ENCODE assay signal across 8 cellular contexts in genomic region chr4:154549894-154550790, GRCh38. TPM values are rescaled to one million over a fixed set of nuclear protein-coding genes. Genes with fewer than 3 reads are reported as not detected.
DNase-seq lines count a peak whose midpoint lies in the region; ATAC-seq and TF ChIP-seq lines count a peak whose summit lies in the region.

Gene PLRG1 (minus strand): TSS chr4:154550400. CDS start chr4:154550308, 92 bp downstream.

- TF ChIP-seq POLR2A in upper lobe of left lung (IDR thresholded peaks at IDR 0.05), result peak in 2 of 4 donors; percentile 66 to 77

- H3K36me3 ChIP-seq in heart right ventricle (peaks cover 0 to 36% (median 22%) of the 10 kb centered on the region in 9 donors), upper lobe of left lung (peaks cover 7 to 29% (median 15%) of the 10 kb centered on the region in 4 donors)

- H3K27ac Mint-ChIP-seq in T-helper 1 cell treated with Interleukin-12 subunit alpha and Interleukin-12 subunit beta and Interleukin-4 antibody, amounts not matched to agents 30 μg/mL and 1 μg/mL, for 36 hours, result peak within 1 kb of the TSS; percentile 95

- TF ChIP-seq CTCF in GM13977 (IDR thresholded peaks at IDR 0.05; ENCODE audit: extremely low read depth, insufficient read depth, missing control alignments) (no peak), heart right ventricle (IDR thresholded peaks at IDR 0.05) (peak in 5 of 9 donors; percentile 33 to 54 (median 50)), upper lobe of left lung (IDR thresholded peaks at IDR 0.05) (peak; percentile 26 to 75 (median 43))

- in situ Hi-C loops in GM13977 (cut with MboI; ENCODE audit: low pct_unique_long_range_greater_than_20kb, low sequenced_read_pairs, unreplicated experiment), result loop anchor here (10.0 kb wide), 2 partner anchors 65 to 825 kb away; partner anchors contain the start of genes FGG and MAP9

- no peaks in the 10 kb centered on the region for H3K27me3 Mint-ChIP-seq in T-helper 1 cell treated with Interleukin-12 subunit alpha and Interleukin-12 subunit beta and Interleukin-4 antibody, amounts not matched to agents 30 μg/mL and 1 μg/mL, for 36 hours (ENCODE audit: low read depth)

- H3K27me3 ChIP-seq in heart right ventricle (no peaks in the 10 kb centered on the region), upper lobe of left lung (no peaks in the 10 kb centered on the region)

- peak within 1 kb of the TSS; percentile 58 to 93 (median 77) for H3K4me3 ChIP-seq in heart right ventricle
- peak within 1 kb of the TSS; percentile 51 to 97 (median 68) for H3K4me3 ChIP-seq in upper lobe of left lung

- peak; percentile 97 for ATAC-seq in HG02884 (IDR thresholded peaks at IDR 0.05; ENCODE audit: unreplicated experiment)
- peak; percentile 100 for ATAC-seq in heart right ventricle
- ATAC-seq in upper lobe of left lung (ENCODE audit: low FRiP score in 2 of 2), result peak; percentile 99 to 100

- peaks cover 7% of the 10 kb centered on the region for H3K36me3 Mint-ChIP-seq in T-helper 1 cell treated with Interleukin-12 subunit alpha and Interleukin-12 subunit beta and Interleukin-4 antibody, amounts not matched to agents 30 μg/mL and 1 μg/mL, for 36 hours (ENCODE audit: low read depth)

- H3K27ac ChIP-seq in heart right ventricle (peak within 1 kb of the TSS in 9 of 10 donors; percentile 37 to 88 (median 80)), upper lobe of left lung (peak within 1 kb of the TSS; percentile 71 to 89 (median 82))

- intact Hi-C loops in heart right ventricle (cut with DNase I), result loop anchor here in 9 of 10 donors (2.0 to 10.0 kb wide), 11 partner anchors 65 to 825 kb away; partner anchors contain the start of genes MAP9 (in 3 of the 9), RBM46 (in 2 of the 9) and FGG (in 1 of the 9)
- intact Hi-C loops in posterior cingulate gyrus (cut with DNase I), result loop anchor here (5.0 to 10.0 kb wide), 2 partner anchors 225 to 822 kb away; no protein-coding TSS in a partner anchor

- no peaks in the 10 kb centered on the region for H3K9me3 Mint-ChIP-seq in T-helper 1 cell treated with Interleukin-12 subunit alpha and Interleukin-12 subunit beta and Interleukin-4 antibody, amounts not matched to agents 30 μg/mL and 1 μg/mL, for 36 hours

- no peak for TF ChIP-seq EP300 in upper lobe of left lung (IDR thresholded peaks at IDR 0.05)

- H3K4me3 Mint-ChIP-seq in T-helper 1 cell treated with Interleukin-12 subunit alpha and Interleukin-12 subunit beta and Interleukin-4 antibody, amounts not matched to agents 30 μg/mL and 1 μg/mL, for 36 hours, result peak within 1 kb of the TSS; percentile 97

- H3K9me3 ChIP-seq in heart right ventricle (no peaks in the 10 kb centered on the region), upper lobe of left lung (no peaks in the 10 kb centered on the region)

- 0% methylated on average over 51 of the region's 51 CpGs for WGBS in heart right ventricle, 2 donors
- WGBS in upper lobe of left lung, 2 donors, result 1% methylated on average over 18 to 51 of the region's 51 CpGs

- peaks cover 0 to 23% (median 18%) of the 10 kb centered on the region in 9 donors for H3K4me1 ChIP-seq in heart right ventricle
- H3K4me1 ChIP-seq in upper lobe of left lung, result peaks cover 14 to 24% (median 17%) of the 10 kb centered on the region in 4 donors

- H3K4me1 Mint-ChIP-seq in T-helper 1 cell treated with Interleukin-12 subunit alpha and Interleukin-12 subunit beta and Interleukin-4 antibody, amounts not matched to agents 30 μg/mL and 1 μg/mL, for 36 hours (ENCODE audit: low read depth), result peaks cover 19% of the 10 kb centered on the region

- DNase-seq in GM13977 (ENCODE audit: low spot score) (peak; percentile 86), NCI-H1694 (lab: John Stamatoyannopoulos, UW) (peak; percentile 92), amniotic stem cell (lab: John Stamatoyannopoulos, UW) (peak; percentile 95), heart right ventricle (peak; percentile 95 to 98), posterior cingulate gyrus (peak; percentile 94 to 100 (median 97)), upper lobe of left lung (peak; percentile 96 to 98)

RNA-seq across cellular contexts. Expression of gene PLRG1, which starts in this region (rescaled TPM):
- 10 to 100 TPM; 35.3 to 49.1 (median 41.7) TPM for total RNA-seq in heart right ventricle
- 10 to 100 TPM; 33.4 to 35.6 TPM for polyA plus RNA-seq in heart right ventricle
- 10 to 100 TPM; 12.9 to 60.1 (median 51.3) TPM for total RNA-seq in upper lobe of left lung

Comparison
In these comparisons a context has a peak if more than half of its experiments do, and no peak if none do; other contexts are left out.
1. Peak in every context shown above with its lines: DNase-seq, ATAC-seq, H3K4me3 ChIP-seq and H3K27ac ChIP-seq.